In the genomic region with DNA sequence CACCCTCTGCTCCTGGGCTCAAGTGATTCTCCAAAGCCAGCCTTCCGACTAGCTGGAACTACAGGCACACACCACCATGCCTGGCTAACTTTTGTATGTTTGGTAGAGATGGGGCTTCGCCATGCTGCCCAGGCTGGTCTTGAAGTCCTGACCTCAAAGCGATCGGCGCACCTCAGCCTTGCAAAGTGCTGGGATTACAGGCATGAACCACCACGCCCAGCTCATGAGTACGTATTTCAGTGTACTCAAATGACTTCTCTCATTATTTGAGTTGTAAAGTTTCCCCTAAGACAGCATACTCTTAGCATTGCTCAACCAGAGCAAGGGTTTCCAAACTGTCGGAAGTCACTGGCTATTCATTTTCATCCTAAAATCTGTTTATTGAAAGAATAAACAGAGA, we compare ENCODE assay signal across 15 cellular contexts. TPM values are rescaled to one million over a fixed set of nuclear protein-coding genes. Genes with fewer than 3 reads are reported as not detected.
DNase-seq lines count a peak whose midpoint lies in the region; ATAC-seq and TF ChIP-seq lines count a peak whose summit lies in the region.
"Had no signal": no experiment of that assay in that cellular context is flagged by ENCODE, and none has a peak within 500 bp of the region (broad histone marks: within the 10 kb centered on the region; RNA-seq: fewer than 3 reads in every experiment).

No MANE protein-coding gene starts in this region.

- peak overlapping the region; percentile 82 to 95 for H3K27ac ChIP-seq in esophagus (ENCODE audit: low read depth in 2 of 2, low read length in 1 of 2)
- no peak overlapping the region for H3K27ac ChIP-seq in left lung
- no peak overlapping the region for H3K27ac ChIP-seq in spleen
- no peak overlapping the region for H3K27ac ChIP-seq in GM23338 (ENCODE audit: low read depth)
- H3K27ac ChIP-seq: A549, C4-2B had no signal

- H3K36me3 ChIP-seq in esophagus (ENCODE audit: control insufficient read depth in 2 of 2, insufficient read depth in 2 of 2, low read length in 1 of 2): peaks cover 0 to 4% of the 10 kb centered on the region in 2 donors
- H3K36me3 ChIP-seq in left lung: peaks cover 0 to 59% of the 10 kb centered on the region in 2 donors
- peaks cover 0 to 91% (median 4%) of the 10 kb centered on the region in 6 donors for H3K36me3 ChIP-seq in spleen
- H3K36me3 ChIP-seq in HAP-1 (replicated peaks): peaks cover 10% of the 10 kb centered on the region; the same call in 1 of the 2 replicates
- H3K36me3 ChIP-seq in GM23338 (ENCODE audit: insufficient read depth): peaks cover 10% of the 10 kb centered on the region; the same call in 1 of the 2 replicates
- H3K36me3 ChIP-seq: BE2C had no signal

- H3K4me1 ChIP-seq in esophagus (ENCODE audit: control insufficient read depth in 2 of 2, insufficient read depth in 2 of 2, low read length in 1 of 2) (peaks cover 0 to 7% of the 10 kb centered on the region in 2 donors), left lung (no peaks in the 10 kb centered on the region), spleen (no peaks in the 10 kb centered on the region), HAP-1 (no peaks in the 10 kb centered on the region), GM23338 (ENCODE audit: insufficient read depth) (no peaks in the 10 kb centered on the region)
- H3K4me1 ChIP-seq: A549, BE2C had no signal

- TF ChIP-seq CTCF in left lung (IDR thresholded peaks at IDR 0.05): no peak
- no peak for TF ChIP-seq CTCF in spleen (IDR thresholded peaks at IDR 0.05 in 8 of 11, conservative IDR thresholded peaks at IDR 0.05 in 3 of 11)
- no peak for TF ChIP-seq CTCF in GM23338 (conservative IDR thresholded peaks at IDR 0.05; ENCODE audit: low read depth in 2 of 2)

- peaks cover 51% of the 10 kb centered on the region for H3K36me3 Mint-ChIP-seq in GM23338 (ENCODE audit: low read depth)

- H3K79me2 ChIP-seq in GM23338 (replicated peaks; ENCODE audit: insufficient read depth): no peaks in the 10 kb centered on the region

- TF ChIP-seq POLR2A in spleen (IDR thresholded peaks at IDR 0.05): no peak

- WGBS in esophagus, 2 donors: 70% methylated on average over 8 of the region's 8 CpGs
- WGBS in spleen, 5 donors: 88 to 99% (median 93%) methylated on average over 8 of the region's 8 CpGs

- no peaks in the 10 kb centered on the region for H4K20me1 ChIP-seq in GM23338 (replicated peaks; ENCODE audit: insufficient read depth)

- H3K9me3 ChIP-seq in esophagus (ENCODE audit: control insufficient read depth in 2 of 2, insufficient read depth in 1 of 2, low read depth in 1 of 2, low read length in 1 of 2): no peaks in the 10 kb centered on the region
- H3K9me3 ChIP-seq in left lung: no peaks in the 10 kb centered on the region
- no peaks in the 10 kb centered on the region for H3K9me3 ChIP-seq in spleen
- H3K9me3 ChIP-seq in HAP-1: no peaks in the 10 kb centered on the region
- H3K9me3 ChIP-seq: A549, BE2C had no signal

- ATAC-seq in left lung (peak; percentile 88), GM23338 (no peak), HG02763 (IDR thresholded peaks at IDR 0.05; ENCODE audit: unreplicated experiment) (no peak)
- ATAC-seq: A549, GM12878 had no signal

- H3K27me3 ChIP-seq in esophagus (ENCODE audit: control insufficient read depth in 1 of 2, insufficient read depth in 2 of 2, low read length in 2 of 2): no peaks in the 10 kb centered on the region
- no peaks in the 10 kb centered on the region for H3K27me3 ChIP-seq in left lung
- no peaks in the 10 kb centered on the region for H3K27me3 ChIP-seq in spleen (replicated peaks in 1 of 7)
- H3K27me3 ChIP-seq in HAP-1 (ENCODE audit: low read depth): no peaks in the 10 kb centered on the region
- H3K27me3 ChIP-seq in GM23338 (ENCODE audit: insufficient read depth): no peaks in the 10 kb centered on the region
- H3K27me3 ChIP-seq: BE2C had no signal

- no peaks in the 10 kb centered on the region for H3F3A ChIP-seq in GM23338 (replicated peaks; ENCODE audit: low read depth)

- DNase-seq in left lung: peak in 1 of 2 donors; percentile 37
- DNase-seq in spleen: peak; percentile 22
- no peak for DNase-seq in OCI-M1 (lab: John Stamatoyannopoulos, UW)
- no peak for DNase-seq in HAP-1 (ENCODE audit: low spot score in 2 of 2)
- DNase-seq in GM23338 (ENCODE audit: low spot score): no peak
- DNase-seq: BE2C; CD4-positive, alpha-beta memory T cell; DMS79; GOT3; H9 had no signal

- H3K4me2 ChIP-seq in GM23338: no peak overlapping the region
- H3K4me2 ChIP-seq: A549 had no signal

- intact Hi-C loops in left lung (cut with DNase I): no loop called here
- intact Hi-C loops in spleen (cut with DNase I; ENCODE audit: low total_unique reads): no loop called here

- no peak overlapping the region for H3K27ac Mint-ChIP-seq in GM23338
- H3K27ac Mint-ChIP-seq: CD4-positive, alpha-beta memory T cell; H9 had no signal

- no peaks in the 10 kb centered on the region for H3K9me3 Mint-ChIP-seq in GM23338
- H3K9me3 Mint-ChIP-seq: CD4-positive, alpha-beta memory T cell; H9 had no signal

- peaks cover 6% of the 10 kb centered on the region for H3K4me1 Mint-ChIP-seq in GM23338
- H3K4me1 Mint-ChIP-seq: CD4-positive, alpha-beta memory T cell had no signal

- no peak overlapping the region for H3K4me3 Mint-ChIP-seq in GM23338
- H3K4me3 Mint-ChIP-seq: CD4-positive, alpha-beta memory T cell; H9 had no signal

- H3K4me3 ChIP-seq in esophagus (ENCODE audit: low read depth in 1 of 2, low read length in 2 of 2) (no peak overlapping the region), left lung (no peak overlapping the region), spleen (no peak overlapping the region), HAP-1 (no peak overlapping the region), GM23338 (no peak overlapping the region)
- H3K4me3 ChIP-seq: A549, GM12878 had no signal

- in situ Hi-C loops in HAP-1 (cut with MboI; ENCODE audit: low sequenced_read_pairs): no loop called here

- H3K9me2 ChIP-seq in GM23338 (ENCODE audit: insufficient read depth): no peaks in the 10 kb centered on the region

- no peaks in the 10 kb centered on the region for H3K27me3 Mint-ChIP-seq in GM23338 (ENCODE audit: insufficient read depth, low read depth, poor library complexity)
- H3K27me3 Mint-ChIP-seq: CD4-positive, alpha-beta memory T cell had no signal

- H2AFZ ChIP-seq in GM23338: no peak overlapping the region

TF ChIP-seq in GM23338, 12 proteins besides CTCF, POLR2A, EP300 and RAD21 (continues in another document):
- TF ChIP-seq, protein P1, sequence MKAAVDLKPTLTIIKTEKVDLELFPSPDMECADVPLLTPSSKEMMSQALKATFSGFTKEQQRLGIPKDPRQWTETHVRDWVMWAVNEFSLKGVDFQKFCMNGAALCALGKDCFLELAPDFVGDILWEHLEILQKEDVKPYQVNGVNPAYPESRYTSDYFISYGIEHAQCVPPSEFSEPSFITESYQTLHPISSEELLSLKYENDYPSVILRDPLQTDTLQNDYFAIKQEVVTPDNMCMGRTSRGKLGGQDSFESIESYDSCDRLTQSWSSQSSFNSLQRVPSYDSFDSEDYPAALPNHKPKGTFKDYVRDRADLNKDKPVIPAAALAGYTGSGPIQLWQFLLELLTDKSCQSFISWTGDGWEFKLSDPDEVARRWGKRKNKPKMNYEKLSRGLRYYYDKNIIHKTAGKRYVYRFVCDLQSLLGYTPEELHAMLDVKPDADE (IDR thresholded peaks at IDR 0.05): no peak
- TF ChIP-seq EZH2phosphoT487 (IDR thresholded peaks at IDR 0.05; ENCODE audit: unreplicated experiment) (no peak), CREB1 (CRISPR knock-in tag; IDR thresholded peaks at IDR 0.05; ENCODE audit: low read depth) (no peak), ZNF331 (CRISPR knock-in tag; IDR thresholded peaks at IDR 0.05; ENCODE audit: low read depth) (no peak), JUNB (IDR thresholded peaks at IDR 0.05; ENCODE audit: unreplicated experiment) (no peak), STAT1 (IDR thresholded peaks at IDR 0.05; ENCODE audit: unreplicated experiment) (no peak), POLR2AphosphoS5 (IDR thresholded peaks at IDR 0.05; ENCODE audit: low read depth) (no peak)
- TF ChIP-seq, protein P2, sequence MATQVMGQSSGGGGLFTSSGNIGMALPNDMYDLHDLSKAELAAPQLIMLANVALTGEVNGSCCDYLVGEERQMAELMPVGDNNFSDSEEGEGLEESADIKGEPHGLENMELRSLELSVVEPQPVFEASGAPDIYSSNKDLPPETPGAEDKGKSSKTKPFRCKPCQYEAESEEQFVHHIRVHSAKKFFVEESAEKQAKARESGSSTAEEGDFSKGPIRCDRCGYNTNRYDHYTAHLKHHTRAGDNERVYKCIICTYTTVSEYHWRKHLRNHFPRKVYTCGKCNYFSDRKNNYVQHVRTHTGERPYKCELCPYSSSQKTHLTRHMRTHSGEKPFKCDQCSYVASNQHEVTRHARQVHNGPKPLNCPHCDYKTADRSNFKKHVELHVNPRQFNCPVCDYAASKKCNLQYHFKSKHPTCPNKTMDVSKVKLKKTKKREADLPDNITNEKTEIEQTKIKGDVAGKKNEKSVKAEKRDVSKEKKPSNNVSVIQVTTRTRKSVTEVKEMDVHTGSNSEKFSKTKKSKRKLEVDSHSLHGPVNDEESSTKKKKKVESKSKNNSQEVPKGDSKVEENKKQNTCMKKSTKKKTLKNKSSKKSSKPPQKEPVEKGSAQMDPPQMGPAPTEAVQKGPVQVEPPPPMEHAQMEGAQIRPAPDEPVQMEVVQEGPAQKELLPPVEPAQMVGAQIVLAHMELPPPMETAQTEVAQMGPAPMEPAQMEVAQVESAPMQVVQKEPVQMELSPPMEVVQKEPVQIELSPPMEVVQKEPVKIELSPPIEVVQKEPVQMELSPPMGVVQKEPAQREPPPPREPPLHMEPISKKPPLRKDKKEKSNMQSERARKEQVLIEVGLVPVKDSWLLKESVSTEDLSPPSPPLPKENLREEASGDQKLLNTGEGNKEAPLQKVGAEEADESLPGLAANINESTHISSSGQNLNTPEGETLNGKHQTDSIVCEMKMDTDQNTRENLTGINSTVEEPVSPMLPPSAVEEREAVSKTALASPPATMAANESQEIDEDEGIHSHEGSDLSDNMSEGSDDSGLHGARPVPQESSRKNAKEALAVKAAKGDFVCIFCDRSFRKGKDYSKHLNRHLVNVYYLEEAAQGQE (IDR thresholded peaks at IDR 0.05; ENCODE audit: unreplicated experiment): no peak

RNA-seq across cellular contexts. Expression of a gene that starts 40.3 kb away (rescaled TPM):
- 100 to 1,000 TPM in 1 of 2 donors, 10 to 100 TPM in 1; 79.1 to 142 TPM for polyA plus RNA-seq in esophagus
- total RNA-seq in left lung: 10 to 100 TPM; 62.2 to 92.5 TPM
- total RNA-seq in spleen: 10 to 100 TPM; 16.6 to 60.7 (median 44.4) TPM
- polyA plus RNA-seq in spleen: 10 to 100 TPM; 11.1 to 27.7 (median 16.4) TPM
- total RNA-seq in GM23338 (2014; rRNA removed; shearing (Covaris generic)): 91.8 and 122 TPM in 2 replicates
- 45.0 and 50.4 TPM in 2 replicates for polyA plus RNA-seq in GM23338 (2016; fragmentation: Nextera tagmentation; extraction: Ambion mirVana)

Comparison
In these comparisons a context has a peak if more than half of its experiments do, and no peak if none do; other contexts are left out.
1. H3K27ac ChIP-seq: peak in esophagus (2 of 2); none in left lung (0 of 2), spleen (0 of 8) and GM23338 (single experiment).